In the genomic region with DNA sequence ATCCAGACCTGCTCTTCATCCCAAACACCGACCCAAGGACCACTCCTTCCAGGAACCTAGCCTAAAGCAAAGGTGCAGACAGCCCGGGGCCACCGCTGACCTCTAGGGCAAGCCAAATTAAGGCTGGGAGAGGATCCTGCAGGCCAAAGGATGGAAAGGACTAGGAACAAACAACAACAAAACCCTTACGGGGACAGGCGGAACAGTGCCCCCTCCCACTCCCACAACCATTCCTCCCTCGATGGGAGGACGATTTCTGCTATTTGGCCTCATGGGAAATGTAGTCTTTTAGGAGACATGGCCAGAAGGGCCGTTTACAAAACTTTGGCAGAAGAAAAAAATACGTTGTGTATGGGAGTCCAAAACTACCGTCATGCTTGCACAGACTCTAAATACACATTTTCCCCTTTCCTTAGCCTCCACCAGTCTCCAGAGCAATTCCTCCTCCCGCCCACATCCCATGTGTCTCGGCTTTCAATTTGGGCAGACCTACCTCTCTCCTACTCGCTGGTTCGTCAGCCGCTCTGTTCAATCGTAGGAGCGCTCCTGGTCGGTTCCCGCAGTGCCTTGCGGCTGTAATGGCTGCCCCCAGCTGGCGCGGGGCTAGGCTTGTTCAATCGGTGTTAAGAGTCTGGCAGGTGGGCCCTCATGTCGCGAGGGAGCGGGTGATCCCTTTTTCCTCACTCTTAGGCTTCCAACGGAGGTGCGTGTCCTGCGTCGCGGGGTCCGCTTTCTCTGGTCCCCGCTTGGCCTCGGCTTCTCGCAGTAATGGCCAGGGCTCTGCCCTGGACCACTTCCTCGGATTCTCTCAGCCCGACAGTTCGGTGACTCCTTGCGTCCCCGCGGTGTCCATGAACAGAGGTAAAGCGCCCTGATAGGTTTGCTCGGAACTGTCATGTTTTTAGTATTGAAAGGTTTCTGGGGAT, we compare ENCODE assay signal across 8 cellular contexts. TPM values are rescaled to one million over a fixed set of nuclear protein-coding genes. Genes with fewer than 3 reads are reported as not detected.
DNase-seq lines count a peak whose midpoint lies in the region; ATAC-seq and FAIRE-seq lines count a peak whose summit lies in the region.

TSS of gene ERAL1 (plus strand) at position 560 of the 926 bp plus-strand sequence. CDS start at position 579, 19 bp downstream.

- peak; percentile 86 for DNase-seq in DMS114 treated with DMSO at 0.1 percent for 48 hours (lab: John Stamatoyannopoulos, UW; ENCODE audit: unreplicated experiment)
- peak; percentile 82 for DNase-seq in Jurkat, Clone E6-1 (ENCODE audit: low read depth, low spot score)
- peak; percentile 73 for DNase-seq in RCC 7860 (ENCODE audit: low spot score)
- peak; percentile 88 for DNase-seq in activated T-cell treated with anti-CD3 and anti-CD28 coated beads, Interleukin-2, amount 50 U/mL, for 48 hours
- peak; percentile 65 for DNase-seq in stimulated activated CD8-positive, alpha-beta memory T cell treated with anti-CD3 and anti-CD28 coated beads, Interleukin-7, amount 100 ng/mL, for 24 hours (ENCODE audit: low read depth)

- peak; percentile 91 for ATAC-seq in GM21576 (IDR thresholded peaks at IDR 0.05; ENCODE audit: unreplicated experiment)
- ATAC-seq in esophagus mucosa: peak; percentile 94

- peak; percentile 62 for FAIRE-seq in RCC 7860 (lab: Jason Lieb, UNC)

- peak within 1 kb of the TSS; percentile 69 for H3K9ac ChIP-seq in muscle layer of colon (ENCODE audit: low read length)

- H3K27me3 ChIP-seq in muscle layer of colon (ENCODE audit: control insufficient read depth in 1 of 2, insufficient read depth in 2 of 2, low read length in 2 of 2): no peaks in the 10 kb centered on the region

- peaks cover 22% of the 10 kb centered on the region for H3K36me3 ChIP-seq in muscle layer of colon (ENCODE audit: insufficient read depth, low read length)

- peak within 1 kb of the TSS; percentile 94 for H3K4me3 ChIP-seq in Jurkat, Clone E6-1 (ENCODE audit: low read length)
- H3K4me3 ChIP-seq in muscle layer of colon (ENCODE audit: low read depth in 1 of 2, low read length in 2 of 2): peak within 1 kb of the TSS; percentile 66 to 73

- no peaks in the 10 kb centered on the region for H3K9me3 ChIP-seq in muscle layer of colon (ENCODE audit: low read length)

- H3K27ac ChIP-seq in muscle layer of colon (ENCODE audit: low read depth, low read length): peak within 1 kb of the TSS; percentile 74

- H3K4me1 ChIP-seq in muscle layer of colon (ENCODE audit: insufficient read depth, low read length): peaks cover 10% of the 10 kb centered on the region

RNA-seq across cellular contexts. Expression of gene ERAL1, which starts in this region (rescaled TPM):
- 83.4 TPM for polyA plus RNA-seq in Jurkat, Clone E6-1 (2012; ENCODE audit: insufficient read depth, insufficient read length)
- total RNA-seq in esophagus mucosa: 31.7 TPM

Comparison
In these comparisons a context has a peak if more than half of its experiments do, and no peak if none do; other contexts are left out.
1. Peak in every context shown above with its lines: DNase-seq, ATAC-seq, H3K4me3 ChIP-seq and H3K27ac ChIP-seq.